27 cellular contexts compared by ENCODE assay signal in the genomic region with DNA sequence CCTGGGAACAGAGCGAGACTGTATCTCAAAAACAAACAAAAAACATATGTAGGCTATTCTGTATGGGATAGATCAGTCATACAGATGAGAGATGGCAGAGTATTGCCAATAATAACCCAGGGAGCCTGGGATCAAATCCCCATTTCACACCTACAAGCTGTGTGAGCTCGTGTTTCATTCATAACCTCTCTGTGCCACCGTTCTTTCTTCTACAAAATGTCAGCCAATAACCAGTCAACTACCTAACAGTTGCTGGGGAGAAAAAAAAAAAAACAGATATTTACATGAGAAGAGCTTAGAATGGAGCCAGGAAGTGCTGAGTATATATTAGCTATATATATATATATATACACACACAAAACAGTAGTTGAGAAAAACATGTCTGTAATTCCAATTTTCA. TPM values are rescaled to one million over a fixed set of nuclear protein-coding genes. Genes with fewer than 3 reads are reported as not detected.
"Had no signal": no experiment of that assay in that cellular context is flagged by ENCODE, and none has a peak within 500 bp of the region (broad histone marks: within the 10 kb centered on the region; RNA-seq: fewer than 3 reads in every experiment).

No MANE protein-coding gene starts in this region.

- H3K27me3 ChIP-seq: ovary had no signal

- DNase-seq: cortex of kidney; effector CD8-positive, alpha-beta T cell; foreskin melanocyte; head of caudate nucleus; kidney; left cardiac atrium; left ventricle myocardium inferior; lower lobe of right lung; natural killer cell; ovary; small intestine; stimulated activated CD4-positive, alpha-beta T cell treated with anti-CD3 and anti-CD28 coated beads, Interleukin-12 subunit alpha, Interleukin-12 subunit beta, amount 100 ng/mL, for 4 hours; stimulated activated naive CD4-positive, alpha-beta T cell; stomach; substantia nigra; transverse colon had no signal

- H3K4me2 ChIP-seq: hepatocyte had no signal

- H2AFZ ChIP-seq: hepatocyte had no signal

- H3K27ac ChIP-seq: dorsolateral prefrontal cortex, hepatocyte, left ventricle myocardium inferior, lower lobe of right lung, ovary, right atrium auricular region, stomach, thoracic aorta, transverse colon had no signal

- ATAC-seq: left cardiac atrium, lower lobe of right lung, natural killer cell had no signal

- H3K36me3 ChIP-seq: left ventricle myocardium inferior, lower lobe of right lung, ovary, right atrium auricular region, stomach, thoracic aorta, transverse colon had no signal

- H3K9me3 ChIP-seq: lower lobe of right lung, right atrium auricular region, stomach, thoracic aorta, transverse colon had no signal

- H3K4me3 ChIP-seq: dorsolateral prefrontal cortex, hepatocyte, left ventricle myocardium inferior, lower lobe of right lung, ovary, right atrium auricular region, stomach, thoracic aorta, transverse colon had no signal

- H3K79me2 ChIP-seq: hepatocyte had no signal

RNA-seq across cellular contexts. Expression of gene IFNL2, which starts 6.5 kb away (rescaled TPM):
- total RNA-seq: dorsolateral prefrontal cortex, hepatocyte, kidney, left cardiac atrium, left ventricle myocardium inferior, lower lobe of right lung, mesothelial cell of epicardium, mucosa of gallbladder, myocyte, natural killer cell, neural crest cell, ovary, posterior vena cava, right atrium auricular region, stomach, thoracic aorta, transverse colon, ureter had no signal
- polyA plus RNA-seq: esophagus, hepatocyte, ovary, small intestine, stomach had no signal

RNA-seq across cellular contexts. Expression of gene IFNL4, which starts 13.0 kb away (rescaled TPM):
- total RNA-seq: hepatocyte, kidney, left cardiac atrium, left ventricle myocardium inferior, lower lobe of right lung, mucosa of gallbladder, myocyte, natural killer cell, neural crest cell, posterior vena cava, right atrium auricular region, stomach, thoracic aorta, transverse colon, ureter had no signal
- polyA plus RNA-seq: esophagus, hepatocyte, ovary, small intestine, stomach had no signal

RNA-seq across cellular contexts. Expression of gene IFNL3, which starts 16.9 kb away (rescaled TPM):
- total RNA-seq: hepatocyte, kidney, left cardiac atrium, left ventricle myocardium inferior, lower lobe of right lung, mesothelial cell of epicardium, mucosa of gallbladder, myocyte, natural killer cell, neural crest cell, ovary, posterior vena cava, right atrium auricular region, stomach, thoracic aorta, transverse colon, ureter had no signal
- polyA plus RNA-seq: esophagus, hepatocyte, ovary, small intestine, stomach had no signal

RNA-seq across cellular contexts. Expression of gene IFNL1, which starts 34.5 kb away (rescaled TPM):
- total RNA-seq: dorsolateral prefrontal cortex, hepatocyte, kidney, left cardiac atrium, left ventricle myocardium inferior, lower lobe of right lung, mesothelial cell of epicardium, mucosa of gallbladder, myocyte, neural crest cell, ovary, posterior vena cava, right atrium auricular region, stomach, thoracic aorta, transverse colon, ureter had no signal
- polyA plus RNA-seq: esophagus, hepatocyte, ovary, small intestine, stomach had no signal

RNA-seq across cellular contexts. Expression of gene SYCN, which starts 57.6 kb away (rescaled TPM):
- total RNA-seq: kidney, left cardiac atrium, left ventricle myocardium inferior, lower lobe of right lung, mesothelial cell of epicardium, myocyte, natural killer cell, neural crest cell, posterior vena cava, right atrium auricular region, stomach, thoracic aorta, transverse colon, ureter had no signal
- polyA plus RNA-seq: ovary had no signal
